ENCODE assay signal across 1 cellular context in genomic region chr3:30628931-30629590, GRCh38.
TF ChIP-seq lines count a peak whose summit lies in the region.

No MANE protein-coding gene starts in this region.

TF ChIP-seq in GM12878, 131 proteins besides CTCF, POLR2A, EP300 and RAD21 (continued from another document):
- TF ChIP-seq CREM (IDR thresholded peaks at IDR 0.05; ENCODE audit: low read depth), result no peak
- TF ChIP-seq CREB1 (IDR thresholded peaks at IDR 0.05; ENCODE audit: low read depth), result no peak
- TF ChIP-seq ZNF274 (IDR thresholded peaks at IDR 0.05; ENCODE audit: insufficient read depth, insufficient read length), result no peak
- TF ChIP-seq RB1 (IDR thresholded peaks at IDR 0.05; ENCODE audit: borderline replicate concordance), result no peak
- TF ChIP-seq RCOR1 (conservative IDR thresholded peaks at IDR 0.05; ENCODE audit: low read depth, low read length), result no peak
- no peak for TF ChIP-seq HDGF (IDR thresholded peaks at IDR 0.05)
- TF ChIP-seq TARDBP (IDR thresholded peaks at IDR 0.05; ENCODE audit: borderline replicate concordance), result no peak
- TF ChIP-seq RELA (IDR thresholded peaks at IDR 0.05; ENCODE audit: borderline replicate concordance, partially characterized antibody), result no peak
- TF ChIP-seq SMARCA5 (IDR thresholded peaks at IDR 0.05), result no peak
- no peak for TF ChIP-seq EZH2 (IDR thresholded peaks at IDR 0.05; ENCODE audit: borderline replicate concordance, control insufficient read depth, low read depth, low read length)
- TF ChIP-seq BACH1 (IDR thresholded peaks at IDR 0.05; ENCODE audit: borderline replicate concordance), result no peak
TF ChIP-seq in GM12878: peak in this region for 0.
